Comparison of ENCODE assay signal across 9 cellular contexts in genomic region chr12:55073043-55074022, GRCh38. TPM values are rescaled to one million over a fixed set of nuclear protein-coding genes. Genes with fewer than 3 reads are reported as not detected.
DNase-seq lines count a peak whose midpoint lies in the region; ATAC-seq, FAIRE-seq and TF ChIP-seq lines count a peak whose summit lies in the region.
"Had no signal": no experiment of that assay in that cellular context is flagged by ENCODE, and none has a peak within 500 bp of the region (broad histone marks: within the 10 kb centered on the region; RNA-seq: fewer than 3 reads in every experiment).

No MANE protein-coding gene starts in this region.

- FAIRE-seq in bronchial epithelial cell (lab: Jason Lieb, UNC) (no peak), keratinocyte (lab: Jason Lieb, UNC) (no peak)

- no peak overlapping the region for H3K9ac ChIP-seq in keratinocyte (ENCODE audit: control insufficient read depth, extremely low read depth, insufficient read depth, low read length)

- dilution Hi-C loops in keratinocyte (cut with MboI; ENCODE audit: extremely low pct_ligation_motif_present, low sequenced_read_pairs), result no loop called here

- H3K9me3 ChIP-seq in keratinocyte (ENCODE audit: control insufficient read depth, low read depth, low read length), result no peaks in the 10 kb centered on the region

- ATAC-seq in activated B cell treated with CpG ODN at 0.5 μM for 24 hours (ENCODE audit: low read depth) (peak; percentile 60), GM19328 (IDR thresholded peaks at IDR 0.05; ENCODE audit: unreplicated experiment) (no peak)

- no peaks in the 10 kb centered on the region for H3K36me3 Mint-ChIP-seq in activated B cell treated with CpG ODN at 0.5 μM for 24 hours (ENCODE audit: low read depth)

- H3K4me1 Mint-ChIP-seq in activated B cell treated with CpG ODN at 0.5 μM for 24 hours, result peaks cover 17% of the 10 kb centered on the region

- H2AFZ ChIP-seq in keratinocyte (ENCODE audit: control insufficient read depth, low read length), result no peak overlapping the region

- H3K36me3 ChIP-seq in bronchial epithelial cell (ENCODE audit: control insufficient read depth, insufficient read depth, low read length) (no peaks in the 10 kb centered on the region), keratinocyte (ENCODE audit: control insufficient read depth in 2 of 2, extremely low read depth in 1 of 2, insufficient read depth in 2 of 2, low read length in 2 of 2) (no peaks in the 10 kb centered on the region)

- H4K20me1 ChIP-seq in keratinocyte (ENCODE audit: control insufficient read depth, extremely low read depth, insufficient read depth, low read length), result no peaks in the 10 kb centered on the region

- no peak overlapping the region for H3K4me2 ChIP-seq in keratinocyte (ENCODE audit: control insufficient read depth, extremely low read depth, insufficient read depth, low read depth, low read length)

- no peak overlapping the region for H3K27ac Mint-ChIP-seq in activated B cell treated with CpG ODN at 0.5 μM for 24 hours

- H3K27me3 ChIP-seq in bronchial epithelial cell (ENCODE audit: control insufficient read depth, insufficient read depth, low read length) (no peaks in the 10 kb centered on the region), keratinocyte (ENCODE audit: control insufficient read depth, extremely low read depth, insufficient read depth, low read length) (no peaks in the 10 kb centered on the region)

- H3K9me1 ChIP-seq in keratinocyte (ENCODE audit: control insufficient read depth, extremely low read depth, insufficient read depth, low read length), result no peaks in the 10 kb centered on the region

- no peak overlapping the region for H3K4me3 Mint-ChIP-seq in activated B cell treated with CpG ODN at 0.5 μM for 24 hours

- H3K9me3 Mint-ChIP-seq in activated B cell treated with CpG ODN at 0.5 μM for 24 hours, result no peaks in the 10 kb centered on the region

- CTCF ChIA-PET in HEK293T (lab: Yijun Ruan, JAX) (interaction anchor here (1.6 to 6.2 kb wide), 4 partner anchors 66 to 81 kb away, joined by 3 to 51 read pairs (median 13); no protein-coding TSS in a partner anchor), activated B cell treated with CpG ODN at 0.5 μM for 24 hours (lab: Charles Lee) (interaction anchor here (1.4 to 12.7 kb wide), 11 partner anchors 11 to 371 kb away, joined by 5 to 425 read pairs (median 12); partner anchors contain the start of gene MUCL1)

- TF ChIP-seq CTCF in activated B cell treated with CpG ODN at 0.5 μM for 24 hours (IDR thresholded peaks at IDR 0.05), result peak; percentile 97
- peak; percentile 68 for TF ChIP-seq CTCF in bronchial epithelial cell (IDR thresholded peaks at IDR 0.05; ENCODE audit: insufficient read depth, low read length, severe bottlenecking)
- peak; percentile 62 to 85 (median 73) for TF ChIP-seq CTCF in keratinocyte (optimal IDR thresholded peaks at IDR 0.05 in 1 of 3, IDR thresholded peaks at IDR 0.05 in 1 of 3, conservative IDR thresholded peaks at IDR 0.05 in 1 of 3; ENCODE audit: extremely low read depth in 1 of 3, insufficient read depth in 2 of 3, low read length in 3 of 3)

- intact Hi-C loops in activated B cell treated with CpG ODN at 0.5 μM for 24 hours (cut with micrococcal nuclease), result loop anchor here (1.0 to 5.0 kb wide), 7 partner anchors 69 to 471 kb away; partner anchors contain the start of gene MUCL1

- H3K4me1 ChIP-seq in keratinocyte (ENCODE audit: control insufficient read depth, extremely low read depth, insufficient read depth, low read length), result no peaks in the 10 kb centered on the region

- POLR2A ChIA-PET in HEK293T (lab: Yijun Ruan, JAX), result no interaction called here
- POLR2A ChIA-PET in activated B cell treated with CpG ODN at 0.5 μM for 24 hours (lab: Charles Lee), result interaction anchor here (1.5 to 3.9 kb wide), 2 partner anchors 80 to 89 kb away, joined by 3 to 23 read pairs; partner anchors contain the start of gene TESPA1

- H3K4me3 ChIP-seq in bronchial epithelial cell (ENCODE audit: low read depth, low read length), result no peak overlapping the region
- no peak overlapping the region for H3K4me3 ChIP-seq in keratinocyte (ENCODE audit: control insufficient read depth in 2 of 3, extremely low read depth in 1 of 3, insufficient read depth in 2 of 3, low read depth in 1 of 3, low read length in 3 of 3)

- H3K79me2 ChIP-seq in keratinocyte (ENCODE audit: control insufficient read depth, insufficient read depth, low read length), result no peaks in the 10 kb centered on the region

- no peak overlapping the region for H3K27ac ChIP-seq in keratinocyte (ENCODE audit: control insufficient read depth, insufficient read depth, low read length)

- peaks cover 3% of the 10 kb centered on the region for H3K27me3 Mint-ChIP-seq in activated B cell treated with CpG ODN at 0.5 μM for 24 hours

- DNase-seq in DMS53 treated with DMSO at 0.1 percent for 48 hours (lab: John Stamatoyannopoulos, UW; ENCODE audit: unreplicated experiment) (peak; percentile 77), HEK293T (ENCODE audit: extremely low spot score) (peak; percentile 59), NCI-H2171 (lab: John Stamatoyannopoulos, UW) (peak; percentile 71), activated B cell treated with CpG ODN at 0.5 μM for 24 hours (peak; percentile 48), bronchial epithelial cell (ENCODE audit: low read depth) (peak; percentile 58), keratinocyte (ENCODE audit: low read depth, low spot score) (peak; percentile 7)
- DNase-seq in stimulated activated CD4-positive, alpha-beta T cell treated with anti-CD3 and anti-CD28 coated beads, Interleukin-1b, Interleukin-23, amount 100 ng/mL, for 48 hours, result peak; percentile 70

TF ChIP-seq in HEK293T, 16 proteins besides CTCF, POLR2A, EP300 and RAD21:
- TF ChIP-seq NFRKB (IDR thresholded peaks at IDR 0.05), result no peak
- no peak for TF ChIP-seq ELF4 (IDR thresholded peaks at IDR 0.05)
- TF ChIP-seq HDGF (IDR thresholded peaks at IDR 0.05; ENCODE audit: borderline replicate concordance), result no peak
- TF ChIP-seq FOXK2 (IDR thresholded peaks at IDR 0.05), result no peak
- no peak for TF ChIP-seq L3MBTL2 (conservative IDR thresholded peaks at IDR 0.05)
- TF ChIP-seq CTBP1 (IDR thresholded peaks at IDR 0.05; ENCODE audit: borderline replicate concordance), result no peak
- TF ChIP-seq ZNF384 (IDR thresholded peaks at IDR 0.05), result no peak

RNA-seq across cellular contexts. Expression of gene OR9K2, which starts 52.9 kb away (rescaled TPM):
- total RNA-seq in activated B cell treated with CpG ODN at 0.5 μM for 24 hours, result not detected in 2 replicates
- not detected in 2 replicates for total RNA-seq in bronchial epithelial cell
- not detected in 3 replicates for polyA plus RNA-seq in keratinocyte
- polyA plus RNA-seq in keratinocyte (2011; ENCODE audit: low read depth), result not detected
- polyA plus RNA-seq in keratinocyte (2011; cell fraction: cytosol; rRNA removed), result not detected in 2 replicates
- not detected in 2 replicates for polyA plus RNA-seq in keratinocyte (2011; cell fraction: nucleus; rRNA removed)
- not detected in 2 replicates for polyA plus RNA-seq in keratinocyte (2012; ENCODE audit: low replicate concordance)
- polyA minus RNA-seq in keratinocyte, result not detected in 3 replicates
- not detected for polyA minus RNA-seq in keratinocyte (2011; cell fraction: cytosol; rRNA and poly(A)+ RNA removed)
- polyA minus RNA-seq in keratinocyte (2011; cell fraction: nucleus; rRNA and poly(A)+ RNA removed), result not detected in 2 replicates
- polyA plus RNA-seq: esophagus had no signal

RNA-seq across cellular contexts. Expression of gene NEUROD4, which starts 53.6 kb away (rescaled TPM):
- not detected in 2 replicates for total RNA-seq in activated B cell treated with CpG ODN at 0.5 μM for 24 hours
- not detected in 2 replicates for total RNA-seq in bronchial epithelial cell
- not detected in 3 replicates for polyA plus RNA-seq in keratinocyte
- not detected for polyA plus RNA-seq in keratinocyte (2011; ENCODE audit: low read depth)
- not detected in 2 replicates for polyA plus RNA-seq in keratinocyte (2011; cell fraction: cytosol; rRNA removed)
- polyA plus RNA-seq in keratinocyte (2011; cell fraction: nucleus; rRNA removed), result not detected in 2 replicates
- not detected in 2 replicates for polyA plus RNA-seq in keratinocyte (2012; ENCODE audit: low replicate concordance)
- polyA minus RNA-seq in keratinocyte, result not detected in 3 replicates
- not detected for polyA minus RNA-seq in keratinocyte (2011; cell fraction: cytosol; rRNA and poly(A)+ RNA removed)
- not detected in 2 replicates for polyA minus RNA-seq in keratinocyte (2011; cell fraction: nucleus; rRNA and poly(A)+ RNA removed)
- polyA plus RNA-seq: esophagus had no signal

Comparison
In these comparisons a context has a peak if more than half of its experiments do, and no peak if none do; other contexts are left out.
1. DNase-seq: peak in every context shown above with its lines; median percentile 77 in DMS53 treated with DMSO at 0.1 percent for 48 hours; 71 in NCI-H2171; 70 in stimulated activated CD4-positive, alpha-beta T cell treated with anti-CD3 and anti-CD28 coated beads, Interleukin-1b, Interleukin-23, amount 100 ng/mL, for 48 hours; 59 in HEK293T; 58 in bronchial epithelial cell; 48 in activated B cell treated with CpG ODN at 0.5 μM for 24 hours; 7 in keratinocyte.